17 cellular contexts compared by ENCODE assay signal in the genomic region with DNA sequence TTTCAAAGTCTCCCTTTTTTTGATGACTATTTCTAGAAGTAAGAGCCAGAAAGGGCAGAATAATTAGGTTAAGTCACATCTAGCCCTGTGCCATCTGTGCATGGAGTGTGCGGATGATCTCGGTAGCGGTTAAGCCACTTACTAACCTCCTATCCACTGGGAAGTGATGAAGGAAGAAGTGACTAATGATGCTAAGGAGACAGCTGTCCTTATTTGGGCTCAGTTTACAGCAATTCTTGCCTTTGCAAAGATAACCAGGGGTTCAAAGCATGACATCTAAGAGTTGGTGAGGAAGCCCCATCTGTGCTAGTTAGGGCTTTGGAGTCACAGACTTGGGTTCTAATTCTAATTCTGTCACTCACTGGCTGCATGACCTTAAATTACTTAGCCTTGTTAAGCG.
"Had no signal": no experiment of that assay in that cellular context is flagged by ENCODE, and none has a peak within 500 bp of the region (broad histone marks: within the 10 kb centered on the region; RNA-seq: fewer than 3 reads in every experiment).

No MANE protein-coding gene starts in this region.

- H3K36me3 Mint-ChIP-seq: immature natural killer cell, naive B cell had no signal

- H3K27me3 Mint-ChIP-seq: dendritic cell treated with granulocyte-macrophage colony-stimulating factor and Interleukin-4, amounts not matched to agents 40 ng/mL and 50 ng/mL, for 4 days; effector memory CD8-positive, alpha-beta T cell; naive B cell; progenitor cell of endocrine pancreas had no signal

- DNase-seq: effector memory CD8-positive, alpha-beta T cell; foreskin fibroblast; immature natural killer cell; left colon; left ventricle myocardium superior; mesenchymal stem cell; naive B cell; occipital lobe; pancreas; right cardiac atrium; stimulated activated CD4-positive, alpha-beta T cell treated with anti-CD3 and anti-CD28 coated beads, Interleukin-2, amount 100 ng/mL, for 48 hours; stimulated activated naive CD4-positive, alpha-beta T cell treated with Interleukin-2 at 50 U/mL for 16 hours; trophoblast cell had no signal

- H3K4me3 Mint-ChIP-seq: dendritic cell treated with granulocyte-macrophage colony-stimulating factor and Interleukin-4, amounts not matched to agents 40 ng/mL and 50 ng/mL, for 4 days; effector memory CD8-positive, alpha-beta T cell; immature natural killer cell; naive B cell; nephron had no signal

- H3K27ac Mint-ChIP-seq: effector memory CD8-positive, alpha-beta T cell; immature natural killer cell; nephron; progenitor cell of endocrine pancreas had no signal

- ATAC-seq: effector memory CD8-positive, alpha-beta T cell; gastroesophageal sphincter; left colon; left ventricle myocardium superior; pancreas; right cardiac atrium had no signal

- H3K9me3 Mint-ChIP-seq: dendritic cell treated with granulocyte-macrophage colony-stimulating factor and Interleukin-4, amounts not matched to agents 40 ng/mL and 50 ng/mL, for 4 days; effector memory CD8-positive, alpha-beta T cell; immature natural killer cell; naive B cell; nephron had no signal
